In the genomic region with DNA sequence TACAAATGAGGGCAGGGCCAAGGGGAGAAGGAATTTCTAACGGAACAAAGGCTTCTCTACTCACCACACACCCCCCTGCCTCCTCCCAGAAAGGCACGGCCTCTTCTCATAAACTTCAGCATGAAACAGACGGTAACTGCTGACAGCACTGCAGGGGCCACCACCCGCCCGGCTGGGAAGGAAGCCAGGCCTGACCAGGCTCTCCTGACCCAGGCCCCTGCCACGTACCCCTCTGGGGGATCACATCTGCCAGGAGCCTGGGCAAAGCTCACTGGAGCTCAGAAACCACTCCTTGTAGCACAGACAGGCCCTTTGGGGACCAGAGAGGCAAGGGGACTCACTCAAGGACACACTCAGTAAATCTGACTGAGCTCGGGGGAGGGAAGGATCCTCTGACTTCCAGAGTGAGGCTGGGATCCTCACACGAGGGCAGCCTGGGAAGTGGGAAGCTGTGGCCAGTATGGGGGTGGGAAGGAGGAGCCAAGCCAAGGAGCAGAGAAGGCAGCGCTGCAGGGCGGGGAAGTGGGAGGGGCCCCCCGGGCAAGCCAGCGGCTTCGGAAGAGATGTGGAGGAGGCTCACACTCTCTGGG, we compare ENCODE assay signal across 10 cellular contexts. TPM values are rescaled to one million over a fixed set of nuclear protein-coding genes. Genes with fewer than 3 reads are reported as not detected.
DNase-seq lines count a peak whose midpoint lies in the region; ATAC-seq, FAIRE-seq and TF ChIP-seq lines count a peak whose summit lies in the region.
"Had no signal": no experiment of that assay in that cellular context is flagged by ENCODE, and none has a peak within 500 bp of the region (broad histone marks: within the 10 kb centered on the region; RNA-seq: fewer than 3 reads in every experiment).

No MANE protein-coding gene starts in this region.

- H3K27me3 Mint-ChIP-seq in activated naive CD4-positive, alpha-beta T cell treated with anti-CD3 and anti-CD28 coated beads for 36 hours (ENCODE audit: low read depth): no peaks in the 10 kb centered on the region
- H3K27me3 Mint-ChIP-seq: IgD-negative memory B cell had no signal

- no peaks in the 10 kb centered on the region for H3K36me3 Mint-ChIP-seq in activated naive CD4-positive, alpha-beta T cell treated with anti-CD3 and anti-CD28 coated beads for 36 hours (ENCODE audit: low read depth)
- H3K36me3 Mint-ChIP-seq: naive B cell had no signal

- H3K4me3 ChIP-seq in H7 (ENCODE audit: insufficient read depth, low read depth, low read length) (no peak overlapping the region), pancreas (no peak overlapping the region)

- H3K27ac ChIP-seq in pancreas: peak overlapping the region in 2 of 4 donors; percentile 1 to 44

- H3K4me1 ChIP-seq in pancreas: peaks cover 0 to 5% (median 0%) of the 10 kb centered on the region in 3 donors

- ATAC-seq in pancreas (peak; percentile 57 to 75 (median 68)), HG03039 (IDR thresholded peaks at IDR 0.05; ENCODE audit: unreplicated experiment) (no peak)

- CTCF ChIA-PET in activated naive CD4-positive, alpha-beta T cell treated with anti-CD3 and anti-CD28 coated beads for 36 hours (lab: Charles Lee): interaction anchor here (0.7 to 1.5 kb wide), 7 partner anchors 8 to 80 kb away, joined by 3 to 4 read pairs (median 3); no protein-coding TSS in a partner anchor

- DNase-seq in H7: peak; percentile 95
- DNase-seq in UCSD-AML1 (lab: John Stamatoyannopoulos, UW; ENCODE audit: unreplicated experiment): peak; percentile 73
- peak; percentile 92 for DNase-seq in glomerular visceral epithelial cell (ENCODE audit: extremely low spot score)
- DNase-seq in pancreas: peak in 5 of 6 donors; percentile 49 to 59 (median 54)
- no peak for DNase-seq in activated naive CD4-positive, alpha-beta T cell treated with anti-CD3 and anti-CD28 coated beads for 36 hours
- DNase-seq in NCI-H1105 treated with DMSO at 0.1 percent for 48 hours (lab: John Stamatoyannopoulos, UW): no peak
- DNase-seq in activated CD4-positive, CD25-positive, alpha-beta regulatory T cell (lab: John Stamatoyannopoulos, UW): no peak
- DNase-seq: naive B cell had no signal

- no peaks in the 10 kb centered on the region for H3K4me1 Mint-ChIP-seq in activated naive CD4-positive, alpha-beta T cell treated with anti-CD3 and anti-CD28 coated beads for 36 hours (ENCODE audit: low read depth)

- no peak overlapping the region for H3K4me3 Mint-ChIP-seq in activated naive CD4-positive, alpha-beta T cell treated with anti-CD3 and anti-CD28 coated beads for 36 hours
- H3K4me3 Mint-ChIP-seq: IgD-negative memory B cell, naive B cell had no signal

- no peak for TF ChIP-seq CTCF in pancreas (IDR thresholded peaks at IDR 0.05)

- no peaks in the 10 kb centered on the region for H3K9me3 ChIP-seq in pancreas

- no peak for FAIRE-seq in pancreas (lab: Jason Lieb, UNC)

- H3K27me3 ChIP-seq in H7 (ENCODE audit: control insufficient read depth, insufficient read depth, low read length) (no peaks in the 10 kb centered on the region), pancreas (no peaks in the 10 kb centered on the region)

- 50 to 69% methylated on average over 13 of the region's 13 CpGs for WGBS in pancreas, 2 donors

- no peak overlapping the region for H3K27ac Mint-ChIP-seq in activated naive CD4-positive, alpha-beta T cell treated with anti-CD3 and anti-CD28 coated beads for 36 hours
- H3K27ac Mint-ChIP-seq: IgD-negative memory B cell had no signal

- H3K9me3 Mint-ChIP-seq in activated naive CD4-positive, alpha-beta T cell treated with anti-CD3 and anti-CD28 coated beads for 36 hours: no peaks in the 10 kb centered on the region

- intact Hi-C loops in pancreas (cut with DNase I): no loop called here
- intact Hi-C loops in activated naive CD4-positive, alpha-beta T cell treated with anti-CD3 and anti-CD28 coated beads for 36 hours (cut with micrococcal nuclease): no loop called here

- H3K36me3 ChIP-seq in H7 (replicated peaks; ENCODE audit: control insufficient read depth, insufficient read depth, low read length) (no peaks in the 10 kb centered on the region; the same call in 1 of the 2 replicates), pancreas (no peaks in the 10 kb centered on the region)

RNA-seq across cellular contexts. Expression of a gene that starts 46.1 kb away (rescaled TPM):
- 7.5 and 9.0 TPM in 2 replicates for total RNA-seq in H7 (2014; rRNA removed; shearing (Covaris generic))
- total RNA-seq in pancreas: 10 to 100 TPM in 1 of 6 donors, 1 to 10 TPM in 5; 3.5 to 13.2 (median 6.9) TPM
- 10 to 100 TPM in 1 of 2 donors, 1 to 10 TPM in 1; 6.6 to 10.4 TPM for polyA plus RNA-seq in pancreas
- total RNA-seq in activated naive CD4-positive, alpha-beta T cell treated with anti-CD3 and anti-CD28 coated beads for 36 hours: under 1 TPM; 0.52 to 0.69 TPM

RNA-seq across cellular contexts. Expression of a gene that starts 52.1 kb away (rescaled TPM):
- total RNA-seq in H7 (2014; rRNA removed; shearing (Covaris generic)): 78.6 and 87.5 TPM in 2 replicates
- total RNA-seq in pancreas: 10 to 100 TPM; 35.8 to 61.8 (median 46.8) TPM
- polyA plus RNA-seq in pancreas: 10 to 100 TPM; 21.2 to 37.0 TPM
- 10 to 100 TPM; 94.1 to 95.6 TPM for total RNA-seq in activated naive CD4-positive, alpha-beta T cell treated with anti-CD3 and anti-CD28 coated beads for 36 hours

Comparison
In these comparisons a context has a peak if more than half of its experiments do, and no peak if none do; other contexts are left out.
1. DNase-seq: peak in H7 (single experiment), UCSD-AML1 (single experiment), glomerular visceral epithelial cell (single experiment) and pancreas (5 of 6); none in activated naive CD4-positive, alpha-beta T cell treated with anti-CD3 and anti-CD28 coated beads for 36 hours (single experiment), NCI-H1105 treated with DMSO at 0.1 percent for 48 hours (single experiment) and activated CD4-positive, CD25-positive, alpha-beta regulatory T cell (0 of 4).